Comparison of ENCODE assay signal across 8 cellular contexts in genomic region chr19:18282788-18283141, GRCh38. TPM values are rescaled to one million over a fixed set of nuclear protein-coding genes. Genes with fewer than 3 reads are reported as not detected.
A peak's percentile ranks its signal among the peaks of the same experiment; 100 is the strongest.
DNase-seq lines count a peak whose midpoint lies in the region; ATAC-seq and TF ChIP-seq lines count a peak whose summit lies in the region.

No MANE protein-coding gene starts in this region.

- TF ChIP-seq CTCF in AG10803 (conservative IDR thresholded peaks at IDR 0.05; ENCODE audit: low read length) (no peak), brain microvascular endothelial cell (IDR thresholded peaks at IDR 0.05; ENCODE audit: low read depth, low read length, missing control alignments) (no peak)

- peaks cover 0 to 29% (median 8%) of the 10 kb centered on the region in 5 donors for H3K36me3 Mint-ChIP-seq in naive thymus-derived CD4-positive, alpha-beta T cell

- H3K27me3 ChIP-seq in brain microvascular endothelial cell (replicated peaks) = no peaks in the 10 kb centered on the region
- no peaks in the 10 kb centered on the region for H3K27me3 ChIP-seq in naive thymus-derived CD4-positive, alpha-beta T cell (ENCODE audit: control insufficient read depth in 2 of 2, insufficient read depth in 2 of 2, low read length in 2 of 2)

- DNase-seq in AG10803 (ENCODE audit: low read depth) (no peak), MV-4-11 (lab: John Stamatoyannopoulos, UW) (peak; percentile 29), brain microvascular endothelial cell (no peak), NCI-H1436 (lab: John Stamatoyannopoulos, UW) (no peak), cerebellar nuclear complex (lab: John Stamatoyannopoulos, UW) (no peak)
- no peak for DNase-seq in naive thymus-derived CD4-positive, alpha-beta T cell

- intact Hi-C loops in naive thymus-derived CD4-positive, alpha-beta T cell (cut with micrococcal nuclease) = no loop called here

- peak overlapping the region; percentile 94 to 99 (median 97) for H3K27ac Mint-ChIP-seq in naive thymus-derived CD4-positive, alpha-beta T cell

- H3K4me1 Mint-ChIP-seq in naive thymus-derived CD4-positive, alpha-beta T cell = peaks cover 31 to 59% (median 53%) of the 10 kb centered on the region in 7 donors

- peaks cover 26 to 40% of the 10 kb centered on the region in 2 donors for H3K4me1 ChIP-seq in naive thymus-derived CD4-positive, alpha-beta T cell (ENCODE audit: control insufficient read depth in 2 of 2, insufficient read depth in 2 of 2, low read length in 2 of 2)

- H3K27me3 Mint-ChIP-seq in naive thymus-derived CD4-positive, alpha-beta T cell = peaks cover 0 to 9% (median 0%) of the 10 kb centered on the region in 5 donors

- H3K9me3 ChIP-seq in naive thymus-derived CD4-positive, alpha-beta T cell (ENCODE audit: control insufficient read depth in 2 of 3, low read length in 3 of 3) = no peaks in the 10 kb centered on the region

- peaks cover 12% of the 10 kb centered on the region for H3K36me3 ChIP-seq in brain microvascular endothelial cell (replicated peaks)
- H3K36me3 ChIP-seq in naive thymus-derived CD4-positive, alpha-beta T cell (ENCODE audit: control insufficient read depth in 2 of 3, insufficient read depth in 3 of 3, low read length in 3 of 3) = peaks cover 0 to 30% (median 4%) of the 10 kb centered on the region in 3 experiments

- peak overlapping the region; percentile 95 for H3K27ac ChIP-seq in brain microvascular endothelial cell
- H3K27ac ChIP-seq in naive thymus-derived CD4-positive, alpha-beta T cell (ENCODE audit: low read depth, low read length) = peak overlapping the region; percentile 100

- peak overlapping the region; percentile 70 to 96 (median 88) for H3K4me3 Mint-ChIP-seq in naive thymus-derived CD4-positive, alpha-beta T cell

- in situ Hi-C loops in brain microvascular endothelial cell (cut with HindIII; ENCODE audit: low pct_ligation_motif_present, low sequenced_read_pairs) = no loop called here

- CTCF ChIA-PET in naive thymus-derived CD4-positive, alpha-beta T cell (lab: Charles Lee) = no interaction called here

- H3K9me3 Mint-ChIP-seq in naive thymus-derived CD4-positive, alpha-beta T cell = peaks cover 0 to 33% (median 0%) of the 10 kb centered on the region in 11 donors

- H3K4me3 ChIP-seq in AG10803 (ENCODE audit: low read length) (peak overlapping the region; percentile 70), brain microvascular endothelial cell (ENCODE audit: low read depth, low read length) (peak overlapping the region; percentile 44)
- H3K4me3 ChIP-seq in naive thymus-derived CD4-positive, alpha-beta T cell (ENCODE audit: low read length) = peak overlapping the region; percentile 63

- POLR2A ChIA-PET in naive thymus-derived CD4-positive, alpha-beta T cell (lab: Charles Lee) = interaction anchor here (0.7 to 10.5 kb wide), 12 partner anchors 9 to 274 kb away, joined by 3 to 757 read pairs (median 36); partner anchors contain the start of genes KXD1, LSM4, MPV17L2 and RAB3A

- ATAC-seq in naive thymus-derived CD4-positive, alpha-beta T cell = no peak
- no peak for ATAC-seq in GM18498 (IDR thresholded peaks at IDR 0.05; ENCODE audit: unreplicated experiment)
- ATAC-seq in HG02588 (IDR thresholded peaks at IDR 0.05; ENCODE audit: unreplicated experiment) = no peak

RNA-seq across cellular contexts. Expression of gene JUND, which starts 1.3 kb away (rescaled TPM):
- total RNA-seq in naive thymus-derived CD4-positive, alpha-beta T cell = 1,000 to 10,000 TPM in 2 of 5 experiments, 100 to 1,000 TPM in 3; 196 to 1,360 (median 279) TPM
- polyA plus RNA-seq in naive thymus-derived CD4-positive, alpha-beta T cell = 10 to 100 TPM; 29.0 to 67.3 TPM

RNA-seq across cellular contexts. Expression of gene IQCN, which starts 8.5 kb away (rescaled TPM):
- total RNA-seq in naive thymus-derived CD4-positive, alpha-beta T cell = 10 to 100 TPM in 2 of 5 experiments, 1 to 10 TPM in 3; 4.7 to 28.3 (median 9.1) TPM
- under 1 TPM; 0.19 to 0.24 TPM for polyA plus RNA-seq in naive thymus-derived CD4-positive, alpha-beta T cell

RNA-seq across cellular contexts. Expression of gene LSM4, which starts 40.1 kb away (rescaled TPM):
- total RNA-seq in naive thymus-derived CD4-positive, alpha-beta T cell = 100 to 1,000 TPM in 1 of 5 experiments, 10 to 100 TPM in 4; 45.3 to 131 (median 56.2) TPM
- 100 to 1,000 TPM; 123 to 163 TPM for polyA plus RNA-seq in naive thymus-derived CD4-positive, alpha-beta T cell

RNA-seq across cellular contexts. Expression of gene PDE4C, which starts 56.5 kb away (rescaled TPM):
- total RNA-seq in naive thymus-derived CD4-positive, alpha-beta T cell = not detected
- not detected for polyA plus RNA-seq in naive thymus-derived CD4-positive, alpha-beta T cell

RNA-seq across cellular contexts. Expression of gene PGPEP1, which starts 57.6 kb away (rescaled TPM):
- total RNA-seq in naive thymus-derived CD4-positive, alpha-beta T cell = 10 to 100 TPM; 26.6 to 57.1 (median 43.8) TPM
- polyA plus RNA-seq in naive thymus-derived CD4-positive, alpha-beta T cell = 10 to 100 TPM in 1 of 2 donors, 1 to 10 TPM in 1; 9.4 to 11.1 TPM
